Comparison of ENCODE assay signal across 31 cellular contexts in genomic region chr6:45231660-45232059, GRCh38.
DNase-seq lines count a peak whose midpoint lies in the region; ATAC-seq, FAIRE-seq and TF ChIP-seq lines count a peak whose summit lies in the region.
"Had no signal": no experiment of that assay in that cellular context is flagged by ENCODE, and none has a peak within 500 bp of the region (broad histone marks: within the 10 kb centered on the region; RNA-seq: fewer than 3 reads in every experiment).

No MANE protein-coding gene starts in this region.

- H3K79me2 ChIP-seq in HepG2 (ENCODE audit: insufficient read depth, low read length) (no peaks in the 10 kb centered on the region), K562 (ENCODE audit: control insufficient read depth, insufficient read depth, low read length) (no peaks in the 10 kb centered on the region)

- no peak overlapping the region for H3K4me2 ChIP-seq in HepG2 (ENCODE audit: low read depth, low read length)
- H3K4me2 ChIP-seq in K562 (ENCODE audit: insufficient read depth, low read length), result no peak overlapping the region
- H3K4me2 ChIP-seq: A549; BLaER1; BLaER1 treated with 17β-estradiol and CSF1 and Interleukin-3, amounts not matched to agents 10 nM and 100 nM had no signal

- H3K27ac ChIP-seq in HepG2 (ENCODE audit: extremely low read length, insufficient read depth, low read length) (no peak overlapping the region), right lobe of liver (no peak overlapping the region), K562 (ENCODE audit: extremely low read depth, low read depth, low read length) (no peak overlapping the region), psoas muscle (no peak overlapping the region)
- H3K27ac ChIP-seq: 22Rv1; A549; BLaER1; BLaER1 treated with 17β-estradiol and CSF1 and Interleukin-3, amounts not matched to agents 10 nM and 100 nM; C4-2B had no signal

- H3K9me1 ChIP-seq in K562 (ENCODE audit: control insufficient read depth, insufficient read depth, low read length), result no peaks in the 10 kb centered on the region

- H3K36me3 ChIP-seq in HepG2 (replicated peaks in 1 of 2; ENCODE audit: control insufficient read depth in 1 of 2, insufficient read depth in 2 of 2, low read length in 2 of 2) (no peaks in the 10 kb centered on the region), right lobe of liver (no peaks in the 10 kb centered on the region), K562 (ENCODE audit: control insufficient read depth, insufficient read depth, low read length) (no peaks in the 10 kb centered on the region), psoas muscle (ENCODE audit: insufficient read depth in 1 of 2, low read depth in 1 of 2) (no peaks in the 10 kb centered on the region)
- H3K36me3 ChIP-seq: BE2C, BLaER1 had no signal

- H4K20me1 ChIP-seq in HepG2 (ENCODE audit: insufficient read depth, low read length) (no peaks in the 10 kb centered on the region), K562 (replicated peaks; ENCODE audit: control insufficient read depth, insufficient read depth, low read length) (no peaks in the 10 kb centered on the region)
- H4K20me1 ChIP-seq: BLaER1; BLaER1 treated with 17β-estradiol and CSF1 and Interleukin-3, amounts not matched to agents 10 nM and 100 nM had no signal

- TF ChIP-seq EP300 in HepG2 (IDR thresholded peaks at IDR 0.05; ENCODE audit: low read depth in 2 of 2, low read length in 2 of 2), result no peak
- TF ChIP-seq EP300 in HepG2 (CRISPR knock-in tag; IDR thresholded peaks at IDR 0.05; ENCODE audit: borderline replicate concordance), result no peak
- TF ChIP-seq EP300 in K562 (IDR thresholded peaks at IDR 0.05; ENCODE audit: low read length), result no peak

- TF ChIP-seq POLR2A in HepG2 (IDR thresholded peaks at IDR 0.05; ENCODE audit: insufficient read depth in 1 of 2, low read depth in 2 of 2, low read length in 2 of 2) (no peak), right lobe of liver (IDR thresholded peaks at IDR 0.05) (no peak), K562 (conservative IDR thresholded peaks at IDR 0.05) (no peak)

- no peak for ATAC-seq in HepG2
- no peak for ATAC-seq in right lobe of liver
- no peak for ATAC-seq in K562
- ATAC-seq in psoas muscle, result no peak
- ATAC-seq: A549; CD8-positive, alpha-beta T cell had no signal

- H3K4me3 ChIP-seq in HepG2 (replicated peaks in 1 of 3; ENCODE audit: insufficient read depth in 1 of 3, low read depth in 2 of 3, low read length in 3 of 3) (no peak overlapping the region), right lobe of liver (no peak overlapping the region), K562 (no peak overlapping the region), psoas muscle (no peak overlapping the region)
- H3K4me3 ChIP-seq: A549; BLaER1; BLaER1 treated with 17β-estradiol and CSF1 and Interleukin-3, amounts not matched to agents 10 nM and 100 nM had no signal

- no peak for TF ChIP-seq RAD21 in HepG2 (CRISPR knock-in tag; IDR thresholded peaks at IDR 0.05)
- TF ChIP-seq RAD21 in K562 (CRISPR knock-in tag; conservative IDR thresholded peaks at IDR 0.05 in 1 of 2, IDR thresholded peaks at IDR 0.05 in 1 of 2), result no peak

- H3K9me3 ChIP-seq in HepG2 (ENCODE audit: low read length) (peaks cover 18% of the 10 kb centered on the region), right lobe of liver (peaks cover 0 to 8% (median 0%) of the 10 kb centered on the region in 4 donors), K562 (replicated peaks; ENCODE audit: control insufficient read depth, insufficient read depth, low read depth, low read length) (peaks cover 14% of the 10 kb centered on the region; the same call in 1 of the 2 replicates), psoas muscle (peaks cover 9% of the 10 kb centered on the region)
- H3K9me3 ChIP-seq: BE2C had no signal

- intact Hi-C loops in HepG2 (cut with micrococcal nuclease; ENCODE audit: unreplicated experiment), result no loop called here
- intact Hi-C loops in right lobe of liver (cut with DNase I), result no loop called here
- intact Hi-C loops in K562 (cut with micrococcal nuclease), result no loop called here
- intact Hi-C loops in psoas muscle (cut with DNase I), result no loop called here

- WGBS in HepG2 (ENCODE audit: low lambda C conversion rate), result 99% methylated on average over 2 of the region's 2 CpGs
- 90% methylated on average over 2 of the region's 2 CpGs for WGBS in right lobe of liver (ENCODE audit: insufficient coverage, low coverage, low lambda C conversion rate, missing lambda C conversion rate)
- WGBS in K562 (ENCODE audit: insufficient coverage, low coverage, missing lambda C conversion rate), result 66% methylated on average over 2 of the region's 2 CpGs
- WGBS in psoas muscle, 3 donors, result 99 to 100% (median 100%) methylated on average over 2 of the region's 2 CpGs

- POLR2A ChIA-PET in HepG2 (lab: Yijun Ruan, JAX), result no interaction called here
- POLR2A ChIA-PET in K562 (lab: Yijun Ruan, JAX), result interaction anchor here (0.7 kb wide), 1 partner anchor 19 kb away, joined by 3 read pairs; no protein-coding TSS in a partner anchor

- H3K27me3 ChIP-seq in HepG2 (ENCODE audit: control insufficient read depth in 1 of 2, insufficient read depth in 2 of 2, low read length in 2 of 2) (no peaks in the 10 kb centered on the region), right lobe of liver (no peaks in the 10 kb centered on the region), K562 (ENCODE audit: control insufficient read depth in 2 of 2, insufficient read depth in 2 of 2, low read length in 2 of 2) (no peaks in the 10 kb centered on the region), psoas muscle (ENCODE audit: insufficient read depth in 3 of 3, low read length in 2 of 3) (no peaks in the 10 kb centered on the region)
- H3K27me3 ChIP-seq: BE2C; BLaER1; BLaER1 treated with 17β-estradiol and CSF1 and Interleukin-3, amounts not matched to agents 10 nM and 100 nM had no signal

- H2AFZ ChIP-seq in HepG2 (ENCODE audit: low read length), result no peak overlapping the region
- H2AFZ ChIP-seq in K562 (ENCODE audit: low read depth, low read length), result no peak overlapping the region

- CTCF ChIA-PET in HepG2 (lab: Yijun Ruan, JAX; ENCODE audit: low intra/inter-chr PET ratio, low total read pairs) (no interaction called here), K562 (lab: Yijun Ruan, JAX; ENCODE audit: low intra/inter-chr PET ratio) (no interaction called here)

- H3K9ac ChIP-seq in HepG2 (ENCODE audit: insufficient read depth, low read depth, low read length), result no peak overlapping the region
- no peak overlapping the region for H3K9ac ChIP-seq in K562 (ENCODE audit: insufficient read depth in 1 of 2, low read depth in 2 of 2, low read length in 2 of 2)
- H3K9ac ChIP-seq: BLaER1; BLaER1 treated with 17β-estradiol and CSF1 and Interleukin-3, amounts not matched to agents 10 nM and 100 nM had no signal

- in situ Hi-C loops in HepG2 (cut with HindIII; ENCODE audit: extremely low pct_ligation_motif_present, low pct_unique_long_range_greater_than_20kb) (no loop called here), K562 (cut with MboI) (no loop called here)

- BruUV-seq in HepG2 (replicated peaks; lab: Mats Ljungman, UMichigan) (no TSS peak), K562 (replicated peaks; lab: Mats Ljungman, UMichigan) (no TSS peak)

- TF ChIP-seq CTCF in HepG2 (CRISPR knock-in tag; IDR thresholded peaks at IDR 0.05), result no peak
- no peak for TF ChIP-seq CTCF in right lobe of liver (IDR thresholded peaks at IDR 0.05)
- no peak for TF ChIP-seq CTCF in K562 (IDR thresholded peaks at IDR 0.05 in 2 of 3, conservative IDR thresholded peaks at IDR 0.05 in 1 of 3; ENCODE audit: insufficient read depth in 2 of 3, low read depth in 1 of 3, low read length in 3 of 3)
- TF ChIP-seq CTCF in psoas muscle (IDR thresholded peaks at IDR 0.05), result no peak

- FAIRE-seq in HepG2 (lab: Jason Lieb, UNC) (no peak), K562 (lab: Jason Lieb, UNC) (peak; percentile 72)
- FAIRE-seq: A204.1, A549, D721Med had no signal

- H3K4me1 ChIP-seq in HepG2 (ENCODE audit: insufficient read depth, low read length), result no peaks in the 10 kb centered on the region
- no peaks in the 10 kb centered on the region for H3K4me1 ChIP-seq in right lobe of liver
- no peaks in the 10 kb centered on the region for H3K4me1 ChIP-seq in K562 (replicated peaks in 1 of 2; ENCODE audit: control insufficient read depth in 2 of 2, insufficient read depth in 2 of 2, low read length in 2 of 2)
- H3K4me1 ChIP-seq in psoas muscle, result no peaks in the 10 kb centered on the region
- H3K4me1 ChIP-seq: A549; BE2C; BLaER1; BLaER1 treated with 17β-estradiol and CSF1 and Interleukin-3, amounts not matched to agents 10 nM and 100 nM; Caco-2 had no signal

- DNase-seq in HepG2 (ENCODE audit: low spot score) (no peak), right lobe of liver (no peak), K562 (ENCODE audit: extremely low read depth in 1 of 4, low spot score in 3 of 4) (no peak), psoas muscle (no peak)
- DNase-seq: 8988T; ACHN; AML-193; BE2C; C1 segment of cervical spinal cord; Caco-2; Calu3; CD4-positive, alpha-beta memory T cell; CD4-positive, alpha-beta T cell; CD4-positive, CD25-positive, alpha-beta regulatory T cell; CD8-positive, alpha-beta memory T cell; CD8-positive, alpha-beta T cell; COR-L47; DMS 273 treated with DMSO at 0.1 percent for 48 hours; DMS153; DMS53; DMS79; DMS79 treated with DMSO at 0.1 percent for 48 hours; DND-41; EL had no signal

TF ChIP-seq in HepG2, 621 proteins besides CTCF, POLR2A, EP300 and RAD21 (continues in another document):
- TF ChIP-seq ZNF136 (CRISPR knock-in tag; IDR thresholded peaks at IDR 0.05; ENCODE audit: low read depth) (no peak), HHEX (CRISPR knock-in tag; IDR thresholded peaks at IDR 0.05) (no peak), ZNF121 (CRISPR knock-in tag; IDR thresholded peaks at IDR 0.05) (no peak), ZNF891 (CRISPR knock-in tag; IDR thresholded peaks at IDR 0.05) (no peak), ZNF160 (CRISPR knock-in tag; IDR thresholded peaks at IDR 0.05) (peak; percentile 99), CENPX (CRISPR knock-in tag; IDR thresholded peaks at IDR 0.05) (no peak)

TF ChIP-seq in K562, 482 proteins besides CTCF, POLR2A, EP300 and RAD21:
- no peak for TF ChIP-seq ZNF696 (CRISPR knock-in tag; conservative IDR thresholded peaks at IDR 0.05)
- no peak for TF ChIP-seq SRSF9 (IDR thresholded peaks at IDR 0.05; ENCODE audit: borderline replicate concordance, low read depth, low read length)
- no peak for TF ChIP-seq PYGO2 (tag; IDR thresholded peaks at IDR 0.05)
- TF ChIP-seq ELK1 (CRISPR knock-in tag; IDR thresholded peaks at IDR 0.05), result no peak
- peak; percentile 67; the same call in 1 of the 2 replicates for TF ChIP-seq TRIM28 (IDR thresholded peaks at IDR 0.05)
- no peak for TF ChIP-seq HOXB6 (CRISPR knock-in tag; IDR thresholded peaks at IDR 0.05; ENCODE audit: borderline replicate concordance)
